8 cellular contexts compared by ENCODE assay signal in genomic region chr17:62477718-62478401, GRCh38. TPM values are rescaled to one million over a fixed set of nuclear protein-coding genes. Genes with fewer than 3 reads are reported as not detected.
A peak's percentile ranks its signal among the peaks of the same experiment; 100 is the strongest.
DNase-seq lines count a peak whose midpoint lies in the region; ATAC-seq and TF ChIP-seq lines count a peak whose summit lies in the region.
"Not testable (repeated sequence)": the region's sequence is repeated elsewhere in the genome, so short reads cannot be mapped to it uniquely, and the experiment has no call there.

No MANE protein-coding gene starts in this region.

- POLR2A ChIA-PET in CD4-positive, alpha-beta memory T cell (lab: Charles Lee; ENCODE audit: partially characterized antibody): not testable (repeated sequence)

- H3K27ac ChIP-seq in CD4-positive, alpha-beta memory T cell (ENCODE audit: low read depth, low read length): peak overlapping the region; percentile 63
- H3K27ac ChIP-seq in esophagus muscularis mucosa (replicated peaks in 1 of 4): peak overlapping the region; percentile 90 to 98 (median 98)

- not testable (repeated sequence) for TF ChIP-seq CTCF in GM20000 (IDR thresholded peaks at IDR 0.05; ENCODE audit: extremely low read depth, missing control alignments); esophagus muscularis mucosa (IDR thresholded peaks at IDR 0.05); mesothelial cell of epicardium (IDR thresholded peaks at IDR 0.05; ENCODE audit: unreplicated experiment)

- H3K27me3 Mint-ChIP-seq in CD4-positive, alpha-beta memory T cell; mesothelial cell of epicardium (ENCODE audit: low read depth): not testable (repeated sequence)

- H3K4me3 Mint-ChIP-seq in CD4-positive, alpha-beta memory T cell: peak overlapping the region; percentile 81 to 90 (median 86)
- peak overlapping the region; percentile 76 for H3K4me3 Mint-ChIP-seq in mesothelial cell of epicardium

- WGBS in esophagus muscularis mucosa: 10% methylated on average over 8 of the region's 59 CpGs

- H3K4me1 ChIP-seq in CD4-positive, alpha-beta memory T cell (ENCODE audit: insufficient read depth, low read length): peaks cover 12% of the 10 kb centered on the region
- peaks cover 27 to 44% (median 41%) of the 10 kb centered on the region in 4 donors for H3K4me1 ChIP-seq in esophagus muscularis mucosa

- TF ChIP-seq EP300 in esophagus muscularis mucosa (IDR thresholded peaks at IDR 0.05): not testable (repeated sequence)

- peak; percentile 21 for ATAC-seq in HG03342 (IDR thresholded peaks at IDR 0.05; ENCODE audit: unreplicated experiment)

- CTCF ChIA-PET in CD4-positive, alpha-beta memory T cell (lab: Charles Lee; ENCODE audit: partially characterized antibody): not testable (repeated sequence)

- not testable (repeated sequence) for H3K27me3 ChIP-seq in CD4-positive, alpha-beta memory T cell (ENCODE audit: insufficient read depth, low read length); esophagus muscularis mucosa

- peak; percentile 36 to 65 (median 45) for DNase-seq in CD4-positive, alpha-beta memory T cell
- DNase-seq in GM20000 (ENCODE audit: low spot score) (peak; percentile 50), RPMI7951 (ENCODE audit: low read depth) (peak; percentile 3), mesothelial cell of epicardium (ENCODE audit: low spot score in 2 of 2, unreplicated experiment in 2 of 2) (peak; percentile 25 to 56)
- DNase-seq in activated effector memory CD4-positive, alpha-beta T cell treated with Interleukin-2 at 50 U/mL for 16 hours: peak; percentile 33
- not testable (repeated sequence) for DNase-seq in esophagus muscularis mucosa (ENCODE audit: extremely low spot score)
- peak; percentile 20 to 27 for DNase-seq in stimulated activated CD4-positive, alpha-beta T cell treated with anti-CD3 and anti-CD28 coated beads, Interleukin-4, amount 100 ng/mL, for 4 hours

- intact Hi-C loops in CD4-positive, alpha-beta memory T cell (cut with micrococcal nuclease): loop anchor here (2.0 to 5.0 kb wide), 2 partner anchors 55 to 551 kb away; partner anchors contain the start of genes INTS2 and METTL2A
- intact Hi-C loops in esophagus muscularis mucosa (cut with DNase I): not testable (repeated sequence)

- not testable (repeated sequence) for H3K36me3 ChIP-seq in CD4-positive, alpha-beta memory T cell (ENCODE audit: insufficient read depth, low read length)
- peaks cover 0 to 12% (median 8%) of the 10 kb centered on the region in 4 donors for H3K36me3 ChIP-seq in esophagus muscularis mucosa

- TF ChIP-seq POLR2A in esophagus muscularis mucosa (IDR thresholded peaks at IDR 0.05; ENCODE audit: low read depth): not testable (repeated sequence)

- peak overlapping the region; percentile 74 to 92 (median 85) for H3K27ac Mint-ChIP-seq in CD4-positive, alpha-beta memory T cell
- H3K27ac Mint-ChIP-seq in mesothelial cell of epicardium: peak overlapping the region; percentile 92

- peaks cover 4 to 24% of the 10 kb centered on the region in 2 donors for H3K36me3 Mint-ChIP-seq in CD4-positive, alpha-beta memory T cell
- not testable (repeated sequence) for H3K36me3 Mint-ChIP-seq in mesothelial cell of epicardium

- peaks cover 16 to 46% (median 34%) of the 10 kb centered on the region in 4 donors for H3K4me1 Mint-ChIP-seq in CD4-positive, alpha-beta memory T cell
- H3K4me1 Mint-ChIP-seq in mesothelial cell of epicardium: peaks cover 22% of the 10 kb centered on the region

- H3K4me3 ChIP-seq in CD4-positive, alpha-beta memory T cell (ENCODE audit: low read length in 2 of 2): peak overlapping the region; percentile 23 to 35
- H3K4me3 ChIP-seq in esophagus muscularis mucosa: peak overlapping the region; percentile 66 to 88 (median 86)

- H3K9me3 Mint-ChIP-seq in CD4-positive, alpha-beta memory T cell; mesothelial cell of epicardium: not testable (repeated sequence)

- H3K9me3 ChIP-seq in CD4-positive, alpha-beta memory T cell (ENCODE audit: control insufficient read depth in 1 of 2, low read length in 2 of 2); esophagus muscularis mucosa: not testable (repeated sequence)

RNA-seq across cellular contexts. Expression of gene TLK2, which starts 0.8 kb away (rescaled TPM):
- total RNA-seq in CD4-positive, alpha-beta memory T cell: 10 to 100 TPM; 64.3 to 67.7 TPM
- 10 to 100 TPM in 1 of 2 donors, 1 to 10 TPM in 1; 2.4 to 15.9 TPM for polyA plus RNA-seq in CD4-positive, alpha-beta memory T cell
- 20.3 and 22.8 TPM in 2 replicates for total RNA-seq in RPMI7951 (2014; rRNA removed; shearing (Covaris generic))
- total RNA-seq in esophagus muscularis mucosa (10 to 100 TPM; 35.3 to 43.2 (median 38.3) TPM), mesothelial cell of epicardium (61.6 to 67.8 TPM (median 61.9 TPM) in 3 replicates)

RNA-seq across cellular contexts. Expression of gene METTL2A, which starts 54.2 kb away (rescaled TPM):
- 10 to 100 TPM; 16.4 to 16.6 TPM for total RNA-seq in CD4-positive, alpha-beta memory T cell
- 10 to 100 TPM in 1 of 2 donors, 1 to 10 TPM in 1; 8.9 to 19.1 TPM for polyA plus RNA-seq in CD4-positive, alpha-beta memory T cell
- total RNA-seq in RPMI7951 (2014; rRNA removed; shearing (Covaris generic)): 17.2 and 19.0 TPM in 2 replicates
- total RNA-seq in esophagus muscularis mucosa: 10 to 100 TPM; 12.2 to 14.3 (median 13.5) TPM
- 22.4 to 25.2 TPM (median 24.6 TPM) in 3 replicates for total RNA-seq in mesothelial cell of epicardium
